In genomic region chr21:43329361-43330269, GRCh38 we compare ENCODE assay signal across 18 cellular contexts.
DNase-seq lines count a peak whose midpoint lies in the region; ATAC-seq lines count a peak whose summit lies in the region.
"Had no signal": no experiment of that assay in that cellular context is flagged by ENCODE, and none has a peak within 500 bp of the region (broad histone marks: within the 10 kb centered on the region; RNA-seq: fewer than 3 reads in every experiment).

No MANE protein-coding gene starts in this region.

- 88 to 93% methylated on average over 24 to 30 of the region's 30 CpGs for WGBS in mesodermal cell (ENCODE audit: insufficient coverage in 2 of 2), 2 experiments

- no peaks in the 10 kb centered on the region for H3K27me3 ChIP-seq in SJSA1 (replicated peaks)

- H3K27ac ChIP-seq in SJSA1 (peak overlapping the region; percentile 40; the same call in 1 of the 2 replicates), mesodermal cell (ENCODE audit: low read depth, low read length, severe bottlenecking) (peak overlapping the region; percentile 23), caudate nucleus (ENCODE audit: low read depth, low read length) (no peak overlapping the region)

- H3K4me3 ChIP-seq in SJSA1 (no peak overlapping the region), mesodermal cell (ENCODE audit: extremely low read depth, insufficient read depth, low read length, poor library complexity, severe bottlenecking) (no peak overlapping the region)
- H3K4me3 ChIP-seq: K562 had no signal

- intact Hi-C loops in left ventricle myocardium superior (cut with micrococcal nuclease), result no loop called here
- intact Hi-C loops in cardiac septum (cut with DNase I), result loop anchor here (5.0 kb wide), 1 partner anchor 318 kb away; no protein-coding TSS in a partner anchor

- H3K9me3 ChIP-seq in SJSA1 (replicated peaks) (no peaks in the 10 kb centered on the region), mesodermal cell (ENCODE audit: control insufficient read depth, low read length) (no peaks in the 10 kb centered on the region)

- H3K4me1 ChIP-seq in SJSA1 (replicated peaks) (peaks cover 59% of the 10 kb centered on the region), mesodermal cell (ENCODE audit: control insufficient read depth, insufficient read depth, low read length, poor library complexity, severe bottlenecking) (peaks cover 57% of the 10 kb centered on the region)

- DNase-seq in left ventricle myocardium superior (peak; percentile 30), cardiac septum (ENCODE audit: low spot score) (no peak), SJSA1 (ENCODE audit: low read depth in 1 of 2, low spot score in 2 of 2) (peak in 1 of 2 experiments; percentile 71), COLO829 (ENCODE audit: low spot score) (no peak), caudate nucleus (lab: John Stamatoyannopoulos, UW) (no peak), LoVo (ENCODE audit: low spot score) (no peak)
- DNase-seq: CD4-positive, CD25-positive, alpha-beta regulatory T cell; COR-L47; DMS 273 treated with DMSO at 0.1 percent for 48 hours; DMS79 treated with DMSO at 0.1 percent for 48 hours; NCI-H1092 treated with DMSO at 0.1 percent for 48 hours; NCI-H1436 treated with DMSO at 0.1 percent for 48 hours; NCI-H1930; NCI-H2171; NCI-H345; NCI-H524 treated with DMSO at 0.1 percent for 48 hours had no signal

- ATAC-seq in left ventricle myocardium superior, result no peak
- ATAC-seq: K562 had no signal

- H3K36me3 ChIP-seq in SJSA1 (no peaks in the 10 kb centered on the region), mesodermal cell (ENCODE audit: control insufficient read depth, insufficient read depth, low read length) (no peaks in the 10 kb centered on the region)
